Comparison of ENCODE assay signal across 14 cellular contexts in genomic region chr20:61500791-61501321, GRCh38.
DNase-seq lines count a peak whose midpoint lies in the region; FAIRE-seq and TF ChIP-seq lines count a peak whose summit lies in the region.
"Had no signal": no experiment of that assay in that cellular context is flagged by ENCODE, and none has a peak within 500 bp of the region (broad histone marks: within the 10 kb centered on the region; RNA-seq: fewer than 3 reads in every experiment).

No MANE protein-coding gene starts in this region.

- 86% methylated on average over 11 of the region's 11 CpGs; no CpG with 5 or more reads in 1 of the 2 experiments for WGBS in H1 (ENCODE audit: extremely low coverage in 1 of 2, insufficient coverage in 1 of 2, insufficient read length in 1 of 2, insufficient replicate concordance in 2 of 2, low coverage in 1 of 2, low lambda C conversion rate in 2 of 2, missing lambda C conversion rate in 1 of 2), 2 experiments

- no peak overlapping the region for H4K91ac ChIP-seq in H1 (replicated peaks; ENCODE audit: insufficient read length, low read length)

- no peak overlapping the region for H3K4me3 ChIP-seq in OCI-LY7 (ENCODE audit: low read depth, low read length, poor library complexity, severe bottlenecking)
- H3K4me3 ChIP-seq in H1 (ENCODE audit: extremely low read depth in 1 of 4, insufficient read depth in 2 of 4, low read depth in 3 of 4, low read length in 4 of 4), result no peak overlapping the region
- no peak overlapping the region for H3K4me3 ChIP-seq in Peyer's patch
- no peak overlapping the region for H3K4me3 ChIP-seq in MG63

- no peaks in the 10 kb centered on the region for H3K36me3 Mint-ChIP-seq in activated naive CD4-positive, alpha-beta T cell treated with anti-CD3 and anti-CD28 coated beads, Interleukin-2, amount 50 U/mL, for 24 hours

- H2AFZ ChIP-seq in OCI-LY7 (ENCODE audit: low read length) (peak overlapping the region; percentile 61; the same call in 1 of the 2 replicates), H1 (ENCODE audit: low read length) (no peak overlapping the region)

- peaks cover 58% of the 10 kb centered on the region for H3K4me1 ChIP-seq in OCI-LY7 (ENCODE audit: insufficient read depth, low read length, poor library complexity, severe bottlenecking)
- peaks cover 8 to 18% (median 14%) of the 10 kb centered on the region in 4 experiments for H3K4me1 ChIP-seq in H1 (replicated peaks in 1 of 4; ENCODE audit: control insufficient read depth in 3 of 4, insufficient read depth in 4 of 4, low read length in 3 of 4)
- no peaks in the 10 kb centered on the region for H3K4me1 ChIP-seq in Peyer's patch

- POLR2A ChIA-PET in OCI-LY7 (lab: Charles Lee), result no interaction called here
- POLR2A ChIA-PET in H1 (lab: Charles Lee; ENCODE audit: partially characterized antibody), result no interaction called here

- H2BK12ac ChIP-seq in H1 (ENCODE audit: low read depth, low read length), result peak overlapping the region; percentile 90

- H2BK5ac ChIP-seq in H1 (ENCODE audit: low read depth, low read length), result 0 out of 2 replicates have a peak overlapping the region, but pooled peaks have one; percentile 36

- peaks cover 3% of the 10 kb centered on the region; the same call in 1 of the 2 replicates for H3K23me2 ChIP-seq in H1 (ENCODE audit: low read depth, low read length)

- H3K27ac ChIP-seq in OCI-LY7 (ENCODE audit: low read depth, low read length, poor library complexity, severe bottlenecking), result peak overlapping the region; percentile 53
- H3K27ac ChIP-seq in H1 (ENCODE audit: low read depth, low read length), result no peak overlapping the region
- no peak overlapping the region for H3K27ac ChIP-seq in Peyer's patch
- H3K27ac ChIP-seq: HL-60 had no signal

- H3K4me3 Mint-ChIP-seq in activated naive CD4-positive, alpha-beta T cell treated with anti-CD3 and anti-CD28 coated beads, Interleukin-2, amount 50 U/mL, for 24 hours, result peak overlapping the region; percentile 2

- TF ChIP-seq POLR2A in H1 (IDR thresholded peaks at IDR 0.05; ENCODE audit: control extremely low read depth in 1 of 2, low read depth in 2 of 2, low read length in 2 of 2) (no peak), Peyer's patch (IDR thresholded peaks at IDR 0.05) (no peak)

- H3K4me1 Mint-ChIP-seq in activated naive CD4-positive, alpha-beta T cell treated with anti-CD3 and anti-CD28 coated beads, Interleukin-2, amount 50 U/mL, for 24 hours, result peaks cover 5% of the 10 kb centered on the region

- H2BK120ac ChIP-seq in H1 (replicated peaks; ENCODE audit: low read depth, low read length), result no peak overlapping the region

- H3K27ac Mint-ChIP-seq in activated naive CD4-positive, alpha-beta T cell treated with anti-CD3 and anti-CD28 coated beads, Interleukin-2, amount 50 U/mL, for 24 hours, result no peak overlapping the region

- no peaks in the 10 kb centered on the region for H3K9me3 ChIP-seq in OCI-LY7 (ENCODE audit: low read length)
- H3K9me3 ChIP-seq in H1 (ENCODE audit: insufficient read depth in 2 of 2, low read depth in 1 of 2, low read length in 1 of 2), result no peaks in the 10 kb centered on the region
- H3K9me3 ChIP-seq in Peyer's patch, result no peaks in the 10 kb centered on the region
- H3K9me3 ChIP-seq in MG63, result no peaks in the 10 kb centered on the region

- H2AK5ac ChIP-seq in H1 (ENCODE audit: low read depth, low read length), result peak overlapping the region; percentile 4; the same call in 1 of the 2 replicates

- no peak overlapping the region for H3K56ac ChIP-seq in H1 (replicated peaks; ENCODE audit: insufficient read length, low read depth, low read length)

- H3K4me2 ChIP-seq in OCI-LY7 (ENCODE audit: low read length) (peak overlapping the region; percentile 52), H1 (ENCODE audit: insufficient read depth in 1 of 2, low read depth in 2 of 2, low read length in 2 of 2) (no peak overlapping the region)

- H2BK15ac ChIP-seq in H1 (ENCODE audit: low read length), result peak overlapping the region; percentile 75; the same call in 1 of the 2 replicates

- H3K9me3 Mint-ChIP-seq in activated naive CD4-positive, alpha-beta T cell treated with anti-CD3 and anti-CD28 coated beads, Interleukin-2, amount 50 U/mL, for 24 hours, result no peaks in the 10 kb centered on the region

- peak overlapping the region; percentile 67 for H2BK20ac ChIP-seq in H1 (ENCODE audit: low read length)

- H3K9me2 ChIP-seq in OCI-LY7 (ENCODE audit: insufficient read depth, low read length), result no peaks in the 10 kb centered on the region

- intact Hi-C loops in OCI-LY7 (cut with micrococcal nuclease; ENCODE audit: unreplicated experiment), result no loop called here
- intact Hi-C loops in posterior cingulate gyrus (cut with DNase I), result no loop called here

- H3K9ac ChIP-seq in H1 (replicated peaks in 1 of 4; ENCODE audit: extremely low read depth in 1 of 4, low read depth in 3 of 4, low read length in 3 of 4), result no peak overlapping the region; a peak in 1 of 7 replicates

- TF ChIP-seq RAD21 in H1 (IDR thresholded peaks at IDR 0.05 in 1 of 2, conservative IDR thresholded peaks at IDR 0.05 in 1 of 2; ENCODE audit: low read depth in 2 of 2, low read length in 2 of 2), result no peak

- peak overlapping the region; percentile 24; the same call in 1 of the 2 replicates for H3K18ac ChIP-seq in H1 (ENCODE audit: extremely low read depth, low read length)

- no peak overlapping the region for H4K8ac ChIP-seq in H1 (ENCODE audit: extremely low read depth, insufficient read depth, low read length)

- no peak overlapping the region for H3K23ac ChIP-seq in H1 (ENCODE audit: insufficient read length)

- no peak for TF ChIP-seq EP300 in H1 (IDR thresholded peaks at IDR 0.05; ENCODE audit: borderline replicate concordance in 1 of 2, low read depth in 2 of 2, low read length in 2 of 2)

- TF ChIP-seq CTCF in OCI-LY7 (conservative IDR thresholded peaks at IDR 0.05; ENCODE audit: low read length), result no peak
- no peak for TF ChIP-seq CTCF in H1 (IDR thresholded peaks at IDR 0.05; ENCODE audit: control extremely low read depth in 1 of 3, insufficient read depth in 1 of 3, low read depth in 1 of 3, low read length in 3 of 3)
- TF ChIP-seq CTCF in Peyer's patch (IDR thresholded peaks at IDR 0.05), result no peak

- H3K27me3 Mint-ChIP-seq in activated naive CD4-positive, alpha-beta T cell treated with anti-CD3 and anti-CD28 coated beads, Interleukin-2, amount 50 U/mL, for 24 hours, result peaks cover 4% of the 10 kb centered on the region

- DNase-seq in activated naive CD4-positive, alpha-beta T cell treated with anti-CD3 and anti-CD28 coated beads, Interleukin-2, amount 50 U/mL, for 16 hours, result no peak
- DNase-seq in OCI-LY7 (ENCODE audit: low spot score) (no peak), H1 (ENCODE audit: low read depth in 1 of 2, low spot score in 2 of 2) (no peak), putamen (ENCODE audit: low spot score) (peak; percentile 61), Peyer's patch (no peak), MG63 (no peak), posterior cingulate gyrus (no peak)
- DNase-seq: activated effector memory CD4-positive, alpha-beta T cell treated with anti-CD3 and anti-CD28 coated beads, Interleukin-2, amount 50 U/mL, for 16 hours; cortex of kidney; kidney glomerular epithelial cell; NCI-H526; SHP77 treated with DMSO at 0.1 percent for 48 hours had no signal

- no peak for FAIRE-seq in H1 (lab: Jason Lieb, UNC)

- H3K79me1 ChIP-seq in H1 (ENCODE audit: low read depth, low read length), result no peaks in the 10 kb centered on the region

- peaks cover 0 to 3% (median under 1%) of the 10 kb centered on the region in 4 experiments; a peak in 4 of 7 replicates for H3K27me3 ChIP-seq in H1 (replicated peaks in 1 of 4; ENCODE audit: control insufficient read depth in 3 of 4, extremely low read depth in 1 of 4, insufficient read depth in 3 of 4, low read length in 3 of 4)
- no peaks in the 10 kb centered on the region for H3K27me3 ChIP-seq in Peyer's patch
- H3K27me3 ChIP-seq in MG63, result peaks cover 2% of the 10 kb centered on the region; the same call in 1 of the 2 replicates

- CTCF ChIA-PET in OCI-LY7 (lab: Charles Lee; ENCODE audit: unreplicated experiment), result no interaction called here
- CTCF ChIA-PET in H1 (lab: Charles Lee; ENCODE audit: partially characterized antibody), result interaction anchor here (0.7 to 1.6 kb wide), 4 partner anchors 9 to 147 kb away, joined by 3 to 5 read pairs (median 4); no protein-coding TSS in a partner anchor

- H4K20me1 ChIP-seq in OCI-LY7 (ENCODE audit: insufficient read depth, low read length) (no peaks in the 10 kb centered on the region), H1 (replicated peaks in 1 of 2; ENCODE audit: control insufficient read depth in 1 of 2, insufficient read depth in 2 of 2, low read length in 2 of 2) (no peaks in the 10 kb centered on the region)

- BruUV-seq in OCI-LY7 (replicated peaks; lab: Mats Ljungman, UMichigan), result no TSS peak

- H3K79me2 ChIP-seq in OCI-LY7 (ENCODE audit: insufficient read depth, low read depth, low read length) (no peaks in the 10 kb centered on the region), H1 (ENCODE audit: control insufficient read depth in 1 of 2, insufficient read depth in 2 of 2, low read length in 2 of 2) (no peaks in the 10 kb centered on the region)

- H3K14ac ChIP-seq in H1 (ENCODE audit: insufficient read length), result no peak overlapping the region

- no peak overlapping the region for H3K4ac ChIP-seq in H1 (replicated peaks; ENCODE audit: insufficient read length, low read depth, low read length)

- H4K5ac ChIP-seq in H1 (ENCODE audit: insufficient read length, low read depth, low read length), result no peak overlapping the region

- H3K36me3 ChIP-seq in OCI-LY7 (ENCODE audit: insufficient read depth, low read length) (no peaks in the 10 kb centered on the region), H1 (ENCODE audit: control insufficient read depth in 2 of 4, insufficient read depth in 4 of 4, low read length in 3 of 4) (no peaks in the 10 kb centered on the region), Peyer's patch (no peaks in the 10 kb centered on the region), MG63 (no peaks in the 10 kb centered on the region)

TF ChIP-seq in H1, 55 proteins besides CTCF, POLR2A, EP300 and RAD21 (continues in another document):
- TF ChIP-seq SIRT6 (IDR thresholded peaks at IDR 0.05; ENCODE audit: low read length) (no peak), ASH2L (IDR thresholded peaks at IDR 0.05; ENCODE audit: low read length) (no peak), CREB1 (IDR thresholded peaks at IDR 0.05) (no peak), TCF12 (IDR thresholded peaks at IDR 0.05; ENCODE audit: low read depth, low read length) (no peak), RXRA (IDR thresholded peaks at IDR 0.05; ENCODE audit: insufficient read depth, low read depth, low read length) (no peak), KDM4A (IDR thresholded peaks at IDR 0.05; ENCODE audit: low read depth, low read length, severe bottlenecking) (no peak), TEAD4 (IDR thresholded peaks at IDR 0.05; ENCODE audit: low read depth, low read length) (no peak), RBBP5 (IDR thresholded peaks at IDR 0.05; ENCODE audit: borderline replicate concordance, low read depth, low read length) (no peak), SRF (IDR thresholded peaks at IDR 0.05; ENCODE audit: low read depth, low read length) (no peak), CHD1 (IDR thresholded peaks at IDR 0.05; ENCODE audit: low read depth, low read length) (no peak), CBX5 (IDR thresholded peaks at IDR 0.05; ENCODE audit: low read depth, low read length) (no peak), SAP30 (IDR thresholded peaks at IDR 0.05; ENCODE audit: insufficient read depth, insufficient replicate concordance, low read length) (no peak)
